8 cellular contexts compared by ENCODE assay signal in genomic region chr2:149587950-149588487, GRCh38. TPM values are rescaled to one million over a fixed set of nuclear protein-coding genes. Genes with fewer than 3 reads are reported as not detected.
A peak's percentile ranks its signal among the peaks of the same experiment; 100 is the strongest.
DNase-seq lines count a peak whose midpoint lies in the region; ATAC-seq and TF ChIP-seq lines count a peak whose summit lies in the region.

No MANE protein-coding gene starts in this region.

- peaks cover 42% of the 10 kb centered on the region for H3K4me1 ChIP-seq in left ventricle myocardium inferior
- peaks cover 39% of the 10 kb centered on the region for H3K4me1 ChIP-seq in vagina

- 51 to 59% methylated on average over 10 of the region's 10 CpGs for WGBS in lower leg skin, 2 donors

- H3K27ac ChIP-seq in left ventricle myocardium inferior (replicated peaks) (peak overlapping the region; percentile 96), vagina (peak overlapping the region; percentile 93)

- H3K27me3 ChIP-seq in left ventricle myocardium inferior (ENCODE audit: low read depth) (no peaks in the 10 kb centered on the region), vagina (no peaks in the 10 kb centered on the region)

- intact Hi-C loops in left ventricle myocardium inferior (cut with micrococcal nuclease): no loop called here
- intact Hi-C loops in Right ventricle myocardium inferior (cut with DNase I): no loop called here
- intact Hi-C loops in lower leg skin (cut with DNase I; ENCODE audit: low total_unique reads): no loop called here
- intact Hi-C loops in vagina (cut with DNase I): loop anchor here (5.0 kb wide), 1 partner anchor 899 kb away; the partner anchor contains the start of gene RND3

- TF ChIP-seq POLR2A in lower leg skin (IDR thresholded peaks at IDR 0.05): no peak
- TF ChIP-seq POLR2A in vagina (IDR thresholded peaks at IDR 0.05): no peak

- peak overlapping the region; percentile 99 for H3K27ac Mint-ChIP-seq in activated naive CD8-positive, alpha-beta T cell treated with anti-CD3 and anti-CD28 coated beads for 36 hours

- peaks cover 31% of the 10 kb centered on the region for H3K4me1 Mint-ChIP-seq in activated naive CD8-positive, alpha-beta T cell treated with anti-CD3 and anti-CD28 coated beads for 36 hours

- H3K27me3 Mint-ChIP-seq in activated naive CD8-positive, alpha-beta T cell treated with anti-CD3 and anti-CD28 coated beads for 36 hours: peaks cover 36% of the 10 kb centered on the region

- TF ChIP-seq CTCF in left ventricle myocardium inferior (IDR thresholded peaks at IDR 0.05; ENCODE audit: borderline replicate concordance): no peak
- no peak for TF ChIP-seq CTCF in lower leg skin (IDR thresholded peaks at IDR 0.05)
- TF ChIP-seq CTCF in vagina (IDR thresholded peaks at IDR 0.05): no peak

- peak overlapping the region; percentile 99 for H3K4me3 Mint-ChIP-seq in activated naive CD8-positive, alpha-beta T cell treated with anti-CD3 and anti-CD28 coated beads for 36 hours

- H3K36me3 ChIP-seq in left ventricle myocardium inferior (no peaks in the 10 kb centered on the region), vagina (no peaks in the 10 kb centered on the region)

- ATAC-seq in Right ventricle myocardium inferior: no peak
- ATAC-seq in HG03159 (IDR thresholded peaks at IDR 0.05; ENCODE audit: unreplicated experiment): peak; percentile 29

- DNase-seq in left ventricle myocardium inferior (no peak), Right ventricle myocardium inferior (ENCODE audit: missing footprints) (no peak), lower leg skin (ENCODE audit: low spot score in 2 of 2) (no peak), vagina (ENCODE audit: extremely low spot score in 2 of 2) (no peak), NCI-H146 treated with DMSO at 0.1 percent for 48 hours (lab: John Stamatoyannopoulos, UW; ENCODE audit: unreplicated experiment) (no peak), EL (no peak)
- DNase-seq in activated naive CD8-positive, alpha-beta T cell treated with anti-CD3 and anti-CD28 coated beads for 36 hours: no peak

- peaks cover 26% of the 10 kb centered on the region for H3K36me3 Mint-ChIP-seq in activated naive CD8-positive, alpha-beta T cell treated with anti-CD3 and anti-CD28 coated beads for 36 hours

- no peaks in the 10 kb centered on the region for H3K9me3 Mint-ChIP-seq in activated naive CD8-positive, alpha-beta T cell treated with anti-CD3 and anti-CD28 coated beads for 36 hours

- peak overlapping the region; percentile 86 for H3K4me3 ChIP-seq in left ventricle myocardium inferior
- H3K4me3 ChIP-seq in lower leg skin (ENCODE audit: low read depth, poor library complexity, severe bottlenecking): peak overlapping the region; percentile 97
- H3K4me3 ChIP-seq in vagina: peak overlapping the region; percentile 84 to 85

- no peaks in the 10 kb centered on the region for H3K9me3 ChIP-seq in left ventricle myocardium inferior (replicated peaks)
- H3K9me3 ChIP-seq in vagina: no peaks in the 10 kb centered on the region

RNA-seq across cellular contexts. Expression of gene MMADHC, which starts 0.4 kb away (rescaled TPM):
- total RNA-seq in left ventricle myocardium inferior (109 TPM), Right ventricle myocardium inferior (110 TPM), lower leg skin (100 to 1,000 TPM in 2 of 4 donors, 10 to 100 TPM in 2; 66.3 to 118 (median 95.4) TPM), vagina (48.1 TPM)
- total RNA-seq in activated naive CD8-positive, alpha-beta T cell treated with anti-CD3 and anti-CD28 coated beads for 36 hours: 100 to 1,000 TPM; 151 to 153 TPM
